In the genomic region with DNA sequence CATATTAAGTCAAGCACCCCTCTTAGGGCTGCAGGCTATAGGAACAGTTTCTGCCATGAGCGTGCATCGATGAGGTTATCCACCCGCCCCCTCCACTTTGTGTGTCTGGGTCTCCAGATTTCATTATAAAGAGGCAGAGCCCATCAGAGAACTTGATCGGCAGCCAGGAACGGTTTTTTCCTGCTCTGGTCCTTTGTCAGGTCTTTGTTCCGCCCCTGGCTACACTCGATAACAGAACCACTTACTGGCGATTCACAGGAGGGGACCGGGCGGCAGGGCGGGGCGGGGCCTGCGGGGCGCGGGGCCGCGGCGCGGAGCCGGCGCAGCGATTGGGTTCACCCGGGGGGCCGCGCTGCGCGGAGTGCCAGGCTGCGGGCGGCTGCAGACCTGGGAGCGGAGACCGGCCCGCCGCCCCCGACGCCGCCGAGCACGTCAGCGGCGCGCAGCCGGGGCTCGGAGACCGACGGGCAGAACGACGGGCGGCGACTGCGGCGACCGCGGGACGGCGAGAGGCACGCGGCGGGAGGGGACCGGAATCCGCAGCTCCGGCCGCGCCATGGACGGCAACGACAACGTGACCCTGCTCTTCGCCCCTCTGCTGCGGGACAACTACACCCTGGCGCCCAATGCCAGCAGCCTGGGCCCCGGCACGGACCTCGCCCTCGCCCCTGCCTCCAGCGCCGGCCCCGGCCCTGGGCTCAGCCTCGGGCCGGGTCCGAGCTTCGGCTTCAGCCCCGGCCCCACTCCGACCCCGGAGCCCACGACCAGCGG, we compare ENCODE assay signal across 8 cellular contexts. TPM values are rescaled to one million over a fixed set of nuclear protein-coding genes. Genes with fewer than 3 reads are reported as not detected.
A peak's percentile ranks its signal among the peaks of the same experiment; 100 is the strongest.
DNase-seq lines count a peak whose midpoint lies in the region; TF ChIP-seq lines count a peak whose summit lies in the region.

A gene with protein sequence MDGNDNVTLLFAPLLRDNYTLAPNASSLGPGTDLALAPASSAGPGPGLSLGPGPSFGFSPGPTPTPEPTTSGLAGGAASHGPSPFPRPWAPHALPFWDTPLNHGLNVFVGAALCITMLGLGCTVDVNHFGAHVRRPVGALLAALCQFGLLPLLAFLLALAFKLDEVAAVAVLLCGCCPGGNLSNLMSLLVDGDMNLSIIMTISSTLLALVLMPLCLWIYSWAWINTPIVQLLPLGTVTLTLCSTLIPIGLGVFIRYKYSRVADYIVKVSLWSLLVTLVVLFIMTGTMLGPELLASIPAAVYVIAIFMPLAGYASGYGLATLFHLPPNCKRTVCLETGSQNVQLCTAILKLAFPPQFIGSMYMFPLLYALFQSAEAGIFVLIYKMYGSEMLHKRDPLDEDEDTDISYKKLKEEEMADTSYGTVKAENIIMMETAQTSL (plus strand): TSS at position 338 of the 771 bp plus-strand sequence. CDS start 219 bp downstream, at position 557.

- H4K20me1 ChIP-seq in mammary epithelial cell (ENCODE audit: insufficient read depth, low read length) (no peaks in the 10 kb centered on the region), neural cell (ENCODE audit: insufficient read depth) (no peaks in the 10 kb centered on the region)

- TF ChIP-seq RAD21 in neural cell (conservative IDR thresholded peaks at IDR 0.05): no peak

- WGBS in mammary epithelial cell (ENCODE audit: low coverage, missing lambda C conversion rate): 30% methylated on average over 4 of the region's 85 CpGs

- peaks cover 6% of the 10 kb centered on the region for H3K4me1 ChIP-seq in mammary epithelial cell (ENCODE audit: insufficient read depth, low read length)

- no peaks in the 10 kb centered on the region for H3K36me3 Mint-ChIP-seq in activated naive CD4-positive, alpha-beta T cell treated with anti-CD3 and anti-CD28 coated beads, Interleukin-2, amount 10 ng/mL, durations not matched to agents 7 days and 5 days

- dilution Hi-C loops in mammary epithelial cell (cut with HindIII; ENCODE audit: low sequenced_read_pairs): no loop called here

- TF ChIP-seq EP300 in neural cell (conservative IDR thresholded peaks at IDR 0.05; ENCODE audit: poor library complexity, severe bottlenecking): no peak

- H2AFZ ChIP-seq in mammary epithelial cell (ENCODE audit: low read depth, low read length) (peak within 1 kb of the TSS; percentile 28), neural cell (ENCODE audit: low read depth, low read length) (no peak within 1 kb of the TSS)

- TF ChIP-seq CTCF in mammary epithelial cell (conservative IDR thresholded peaks at IDR 0.05 in 1 of 2, IDR thresholded peaks at IDR 0.05 in 1 of 2; ENCODE audit: extremely low read depth in 1 of 2, insufficient read depth in 1 of 2, low read depth in 1 of 2, low read length in 2 of 2): no peak
- TF ChIP-seq CTCF in neural cell (IDR thresholded peaks at IDR 0.05; ENCODE audit: poor library complexity, severe bottlenecking): no peak

- H3K36me3 ChIP-seq in mammary epithelial cell (ENCODE audit: insufficient read depth, low read length) (no peaks in the 10 kb centered on the region), neural cell (ENCODE audit: insufficient read depth, low read length) (no peaks in the 10 kb centered on the region)

- no TSS peak for BruUV-seq in mammary epithelial cell (replicated peaks; lab: Mats Ljungman, UMichigan)

- H3K79me2 ChIP-seq in mammary epithelial cell (ENCODE audit: insufficient read depth, low read length) (no peaks in the 10 kb centered on the region), neural cell (replicated peaks; ENCODE audit: insufficient read depth, low read length) (peaks cover 24% of the 10 kb centered on the region)

- H3K4me3 Mint-ChIP-seq in activated naive CD4-positive, alpha-beta T cell treated with anti-CD3 and anti-CD28 coated beads, Interleukin-2, amount 10 ng/mL, durations not matched to agents 7 days and 5 days: peak within 1 kb of the TSS; percentile 61

- intact Hi-C loops in mammary epithelial cell (cut with micrococcal nuclease): no loop called here

- in situ Hi-C loops in mammary epithelial cell (cut with MboI; ENCODE audit: low sequenced_read_pairs in 2 of 2): loop anchor here in 1 of 2 donors (25.0 kb wide), 1 partner anchor 171 kb away; no protein-coding TSS in a partner anchor

- H3K27me3 Mint-ChIP-seq in activated naive CD4-positive, alpha-beta T cell treated with anti-CD3 and anti-CD28 coated beads, Interleukin-2, amount 10 ng/mL, durations not matched to agents 7 days and 5 days: peaks cover 70% of the 10 kb centered on the region

- peak within 1 kb of the TSS; percentile 28 for H3K27ac Mint-ChIP-seq in activated naive CD4-positive, alpha-beta T cell treated with anti-CD3 and anti-CD28 coated beads, Interleukin-2, amount 10 ng/mL, durations not matched to agents 7 days and 5 days

- H3K9me3 ChIP-seq in mammary epithelial cell (replicated peaks; ENCODE audit: insufficient read depth, low read length) (peaks cover 3% of the 10 kb centered on the region), neural cell (ENCODE audit: low read length) (no peaks in the 10 kb centered on the region)

- H3F3A ChIP-seq in neural cell (ENCODE audit: insufficient read depth, low read length, poor library complexity, severe bottlenecking): no peaks in the 10 kb centered on the region

- no peaks in the 10 kb centered on the region for H3K9me2 ChIP-seq in neural cell (ENCODE audit: insufficient read depth, low read length)

- CTCF ChIA-PET in activated naive CD4-positive, alpha-beta T cell treated with anti-CD3 and anti-CD28 coated beads, Interleukin-2, amount 10 ng/mL, durations not matched to agents 7 days and 5 days (lab: Charles Lee): no interaction called here
- CTCF ChIA-PET in mammary epithelial cell (lab: Charles Lee; ENCODE audit: low non-redundant PET): no interaction called here

- H3K9me3 Mint-ChIP-seq in activated naive CD4-positive, alpha-beta T cell treated with anti-CD3 and anti-CD28 coated beads, Interleukin-2, amount 10 ng/mL, durations not matched to agents 7 days and 5 days: no peaks in the 10 kb centered on the region

- H3K4me3 ChIP-seq in mammary epithelial cell (replicated peaks in 1 of 3; ENCODE audit: insufficient read depth in 1 of 3, low read depth in 2 of 3, low read length in 3 of 3) (no peak within 1 kb of the TSS), neural cell (ENCODE audit: low read length) (peak within 1 kb of the TSS; percentile 63)

- H3K27ac ChIP-seq in mammary epithelial cell (ENCODE audit: insufficient read depth, low read depth, low read length): no peak within 1 kb of the TSS
- H3K27ac ChIP-seq in neural cell (ENCODE audit: low read length): peak within 1 kb of the TSS; percentile 43
- H3K27ac ChIP-seq in caudate nucleus (ENCODE audit: low read depth, low read length): no peak within 1 kb of the TSS

- no peak for DNase-seq in activated naive CD4-positive, alpha-beta T cell treated with anti-CD3 and anti-CD28 coated beads, Interleukin-2, amount 10 ng/mL, durations not matched to agents 7 days and 5 days
- DNase-seq in activated naive CD4-positive, alpha-beta T cell treated with Interleukin-2 at 50 U/mL for 16 hours: no peak
- peak; percentile 50 for DNase-seq in NCI-H774 (lab: John Stamatoyannopoulos, UW)
- no peak for DNase-seq in mammary epithelial cell
- DNase-seq in caudate nucleus (lab: John Stamatoyannopoulos, UW): no peak
- DNase-seq in NAMALWA (ENCODE audit: low spot score): no peak
- no peak for DNase-seq in MV-4-11 (lab: John Stamatoyannopoulos, UW)

- H3K9ac ChIP-seq in mammary epithelial cell (ENCODE audit: insufficient read depth, low read length) (no peak within 1 kb of the TSS), neural cell (ENCODE audit: low read length) (peak within 1 kb of the TSS; percentile 51)

- H3K27me3 ChIP-seq in mammary epithelial cell (ENCODE audit: insufficient read depth, low read length) (peaks cover 34% of the 10 kb centered on the region), neural cell (ENCODE audit: insufficient read depth, low read depth, low read length) (peaks cover 3% of the 10 kb centered on the region)

- peaks cover 21% of the 10 kb centered on the region for H3K4me1 Mint-ChIP-seq in activated naive CD4-positive, alpha-beta T cell treated with anti-CD3 and anti-CD28 coated beads, Interleukin-2, amount 10 ng/mL, durations not matched to agents 7 days and 5 days

- H3K4me2 ChIP-seq in mammary epithelial cell (ENCODE audit: insufficient read depth, low read depth, low read length): peak within 1 kb of the TSS; percentile 73
- no peak within 1 kb of the TSS for H3K4me2 ChIP-seq in neural cell (ENCODE audit: low read length)

TF ChIP-seq in neural cell, 6 proteins besides CTCF, POLR2A, EP300 and RAD21:
- TF ChIP-seq MXI1 (conservative IDR thresholded peaks at IDR 0.05; ENCODE audit: poor library complexity, severe bottlenecking): no peak
- TF ChIP-seq POLR2AphosphoS5 (IDR thresholded peaks at IDR 0.05): peak; percentile 32

RNA-seq across cellular contexts. Expression of the gene that starts here (rescaled TPM):
- total RNA-seq in mammary epithelial cell: under 1 TPM; 0.17 to 0.21 TPM
- polyA plus RNA-seq in mammary epithelial cell: not detected
- not detected for polyA minus RNA-seq in mammary epithelial cell
- polyA plus RNA-seq in neural cell: 14.5 and 16.7 TPM in 2 replicates
- 22.9 and 25.8 TPM in 2 replicates for polyA minus RNA-seq in neural cell

Comparison
In these comparisons a context has a peak if more than half of its experiments do, and no peak if none do; other contexts are left out.
1. RNA of the gene that starts here (polyA plus RNA-seq): 14.5 to 16.7 TPM in neural cell; not detected in mammary epithelial cell (single experiment); every median in the first group is over 10 times any median in the second.